8 cellular contexts compared by ENCODE assay signal in the genomic region with DNA sequence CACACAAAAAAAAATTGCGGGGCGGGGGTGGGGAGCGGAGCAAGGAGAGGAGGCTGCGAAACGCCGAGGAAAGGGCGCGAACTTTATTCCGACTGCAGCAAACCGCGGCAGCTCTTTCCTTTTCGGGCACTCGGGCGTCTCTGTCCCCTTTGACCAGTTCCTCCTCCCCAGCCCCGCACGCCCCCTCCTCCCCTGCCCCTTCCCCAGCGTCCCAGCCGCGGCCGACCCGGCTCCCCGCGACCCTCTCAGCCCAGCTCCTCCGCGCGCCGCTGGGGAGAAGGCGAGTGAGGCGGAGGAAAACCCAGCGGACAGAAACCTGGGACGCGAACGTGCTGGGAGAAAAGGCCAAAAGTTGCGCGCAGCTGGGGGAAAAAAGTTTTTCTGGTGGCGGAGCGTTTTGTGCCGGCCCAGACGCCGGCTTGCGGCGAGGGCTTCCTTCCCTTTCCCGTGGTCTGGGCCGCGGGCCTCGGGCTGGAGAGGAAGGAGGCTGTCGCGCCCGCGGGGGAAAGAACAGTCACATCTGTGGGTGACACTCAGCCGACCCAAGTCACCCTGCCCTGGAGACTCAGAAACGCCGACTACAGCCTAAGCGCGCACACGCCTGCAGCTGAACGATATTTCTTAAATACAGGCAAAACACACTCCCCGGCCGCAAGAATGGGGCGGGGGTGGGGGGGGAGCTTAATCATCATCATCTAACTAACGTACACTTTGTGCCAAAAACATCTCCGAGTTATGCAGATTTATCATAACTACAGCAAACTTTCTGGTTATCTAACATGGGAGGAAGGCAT. TPM values are rescaled to one million over a fixed set of nuclear protein-coding genes. Genes with fewer than 3 reads are reported as not detected.
DNase-seq lines count a peak whose midpoint lies in the region; ATAC-seq, FAIRE-seq and TF ChIP-seq lines count a peak whose summit lies in the region.
"Had no signal": no experiment of that assay in that cellular context is flagged by ENCODE, and none has a peak within 500 bp of the region (broad histone marks: within the 10 kb centered on the region; RNA-seq: fewer than 3 reads in every experiment).

No MANE protein-coding gene starts in this region.

- TF ChIP-seq CTCF in coronary artery (IDR thresholded peaks at IDR 0.05) = no peak
- TF ChIP-seq CTCF in left lung (IDR thresholded peaks at IDR 0.05) = no peak
- no peak for TF ChIP-seq CTCF in OCI-LY7 (conservative IDR thresholded peaks at IDR 0.05; ENCODE audit: low read length)

- CTCF ChIA-PET in OCI-LY7 (lab: Charles Lee; ENCODE audit: unreplicated experiment) = no interaction called here

- intact Hi-C loops in left lung (cut with DNase I) (no loop called here), OCI-LY7 (cut with micrococcal nuclease; ENCODE audit: unreplicated experiment) (no loop called here)

- H3K4me2 ChIP-seq in OCI-LY7 (ENCODE audit: low read length) = no peak overlapping the region

- H4K20me1 ChIP-seq in OCI-LY7 (ENCODE audit: insufficient read depth, low read length) = no peaks in the 10 kb centered on the region

- H3K4me1 ChIP-seq in left lung (peaks cover 0 to 16% of the 10 kb centered on the region in 2 donors), OCI-LY7 (ENCODE audit: insufficient read depth, low read length, poor library complexity, severe bottlenecking) (no peaks in the 10 kb centered on the region)

- H3K4me3 Mint-ChIP-seq in stimulated activated naive CD8-positive, alpha-beta T cell treated with anti-CD3 and anti-CD28 coated beads, Interleukin-15, amount 100 ng/mL, for 72 hours = peak overlapping the region; percentile 84 to 85

- no peak overlapping the region for H2AFZ ChIP-seq in OCI-LY7 (ENCODE audit: low read length)

- peaks cover 63% of the 10 kb centered on the region for H3K27me3 Mint-ChIP-seq in stimulated activated naive CD8-positive, alpha-beta T cell treated with anti-CD3 and anti-CD28 coated beads, Interleukin-15, amount 100 ng/mL, for 72 hours

- H3K4me1 Mint-ChIP-seq in stimulated activated naive CD8-positive, alpha-beta T cell treated with anti-CD3 and anti-CD28 coated beads, Interleukin-15, amount 100 ng/mL, for 72 hours = peaks cover 12% of the 10 kb centered on the region

- DNase-seq in GM12891 (ENCODE audit: insufficient read length, low spot score) = peak; percentile 22
- DNase-seq in NCI-H1105 treated with DMSO at 0.1 percent for 48 hours (lab: John Stamatoyannopoulos, UW) = peak; percentile 34
- peak; percentile 74 for DNase-seq in coronary artery (ENCODE audit: low spot score)
- peak; percentile 67 to 88 for DNase-seq in left lung
- DNase-seq in stimulated activated naive CD8-positive, alpha-beta T cell treated with anti-CD3 and anti-CD28 coated beads, Interleukin-15, amount 100 ng/mL, for 72 hours = peak in 1 of 2 donors; percentile 0
- no peak for DNase-seq in DMS79 (lab: John Stamatoyannopoulos, UW)
- no peak for DNase-seq in OCI-LY7 (ENCODE audit: low spot score)

- POLR2A ChIA-PET in OCI-LY7 (lab: Charles Lee) = no interaction called here

- BruUV-seq in OCI-LY7 (replicated peaks; lab: Mats Ljungman, UMichigan) = no TSS peak

- peak; percentile 33 for FAIRE-seq in GM12891 (lab: Jason Lieb, UNC)

- no peaks in the 10 kb centered on the region for H3K9me3 ChIP-seq in left lung
- H3K9me3 ChIP-seq in OCI-LY7 (ENCODE audit: low read length) = no peaks in the 10 kb centered on the region

- H3K36me3 ChIP-seq in left lung (no peaks in the 10 kb centered on the region), OCI-LY7 (ENCODE audit: insufficient read depth, low read length) (no peaks in the 10 kb centered on the region)

- peaks cover 0 to 62% of the 10 kb centered on the region in 2 donors for H3K27me3 ChIP-seq in left lung

- no peaks in the 10 kb centered on the region for H3K79me2 ChIP-seq in OCI-LY7 (ENCODE audit: insufficient read depth, low read depth, low read length)

- ATAC-seq in left lung = peak; percentile 67
- ATAC-seq in stimulated activated naive CD8-positive, alpha-beta T cell treated with anti-CD3 and anti-CD28 coated beads, Interleukin-15, amount 100 ng/mL, for 72 hours = peak; percentile 63

- no peaks in the 10 kb centered on the region for H3K9me2 ChIP-seq in OCI-LY7 (ENCODE audit: insufficient read depth, low read length)

- H3K9me3 Mint-ChIP-seq in stimulated activated naive CD8-positive, alpha-beta T cell treated with anti-CD3 and anti-CD28 coated beads, Interleukin-15, amount 100 ng/mL, for 72 hours = peaks cover 0 to 7% of the 10 kb centered on the region in 2 donors

- peak overlapping the region; percentile 2 to 74 for H3K27ac ChIP-seq in coronary artery
- peak overlapping the region; percentile 59 to 85 for H3K27ac ChIP-seq in left lung
- H3K27ac ChIP-seq in OCI-LY7 (ENCODE audit: low read depth, low read length, poor library complexity, severe bottlenecking) = no peak overlapping the region

- H3K4me3 ChIP-seq in coronary artery (peak overlapping the region; percentile 80), left lung (peak overlapping the region; percentile 41 to 56), OCI-LY7 (ENCODE audit: low read depth, low read length, poor library complexity, severe bottlenecking) (no peak overlapping the region)

- H3K27ac Mint-ChIP-seq in stimulated activated naive CD8-positive, alpha-beta T cell treated with anti-CD3 and anti-CD28 coated beads, Interleukin-15, amount 100 ng/mL, for 72 hours = no peak overlapping the region

- no peak for TF ChIP-seq POLR2A in GM12891 (IDR thresholded peaks at IDR 0.05; ENCODE audit: low read depth, low read length)

TF ChIP-seq in GM12891, 5 proteins besides CTCF, POLR2A, EP300 and RAD21:
- no peak for TF ChIP-seq POU2F2 (IDR thresholded peaks at IDR 0.05; ENCODE audit: low read depth, low read length)
- no peak for TF ChIP-seq TAF1 (IDR thresholded peaks at IDR 0.05; ENCODE audit: low read depth, low read length)
TF ChIP-seq in GM12891: peak in this region for 0.

RNA-seq across cellular contexts. Expression of gene BNC2, which starts 1.1 kb away (rescaled TPM):
- polyA plus RNA-seq in GM12891 (2012; ENCODE audit: low read depth, missing spikeins) = 0.05 TPM
- 10 to 100 TPM; 16.4 to 19.3 TPM for total RNA-seq in left lung
- total RNA-seq in OCI-LY7 (2014; rRNA removed; shearing (Covaris generic)) = not detected in 2 replicates
- total RNA-seq in OCI-LY7 (2022) = not detected in 2 replicates
- total RNA-seq: activated CD8-positive, alpha-beta memory T cell treated with anti-CD3 and anti-CD28 coated beads for 36 hours had no signal

Comparison
In these comparisons a context has a peak if more than half of its experiments do, and no peak if none do; other contexts are left out.
1. DNase-seq: peak in GM12891 (single experiment), NCI-H1105 treated with DMSO at 0.1 percent for 48 hours (single experiment), coronary artery (single experiment) and left lung (2 of 2); none in DMS79 (single experiment) and OCI-LY7 (single experiment).
2. RNA of gene BNC2, which starts 1.1 kb away (total RNA-seq): 16.4 to 19.3 TPM in left lung; not detected in OCI-LY7; every median in the first group is over 10 times any median in the second.